1 cellular context compared by ENCODE assay signal in the genomic region with DNA sequence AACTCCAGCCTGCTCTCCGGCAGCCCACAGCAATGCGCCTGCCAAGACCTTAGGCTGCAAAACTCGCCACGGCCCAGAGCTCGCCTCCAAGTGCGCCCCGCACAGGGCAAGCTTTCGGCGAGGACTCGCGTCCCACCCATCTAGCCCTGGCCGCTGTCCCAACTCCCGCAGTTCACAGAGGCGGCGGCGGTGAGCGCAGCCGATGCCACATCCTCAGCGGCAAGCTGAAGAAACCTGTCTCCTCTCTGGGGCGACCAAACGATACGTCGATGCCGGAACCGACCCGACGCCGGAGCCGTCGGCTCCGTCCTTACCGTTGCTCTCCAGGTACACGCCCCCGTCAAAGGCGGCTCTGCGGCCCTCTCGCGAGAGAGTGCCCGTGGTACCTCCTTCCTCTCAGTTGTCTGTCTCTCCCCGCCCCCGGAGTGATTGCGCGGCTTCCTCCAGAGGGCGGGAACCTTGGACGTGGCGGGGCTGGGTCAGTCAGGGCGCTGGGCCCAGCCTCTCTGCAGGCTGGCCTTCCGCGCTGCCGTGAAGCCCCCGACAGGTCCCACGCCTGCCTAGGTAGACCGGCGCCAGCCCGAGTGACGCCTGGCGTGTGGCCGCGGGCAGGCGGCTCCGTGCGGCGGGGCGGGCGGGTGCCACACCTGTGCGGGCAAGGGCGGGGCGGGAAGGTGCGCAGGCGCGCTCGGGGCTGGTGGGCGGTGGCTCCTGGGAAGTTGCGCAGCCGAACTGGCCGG.
A peak's percentile ranks its signal among the peaks of the same experiment; 100 is the strongest.
TF ChIP-seq lines count a peak whose summit lies in the region.

No MANE protein-coding gene starts in this region.

TF ChIP-seq in HEK293, 187 proteins besides CTCF, POLR2A, EP300 and RAD21 (continued from another document and continues in another):
- TF ChIP-seq, protein P1, sequence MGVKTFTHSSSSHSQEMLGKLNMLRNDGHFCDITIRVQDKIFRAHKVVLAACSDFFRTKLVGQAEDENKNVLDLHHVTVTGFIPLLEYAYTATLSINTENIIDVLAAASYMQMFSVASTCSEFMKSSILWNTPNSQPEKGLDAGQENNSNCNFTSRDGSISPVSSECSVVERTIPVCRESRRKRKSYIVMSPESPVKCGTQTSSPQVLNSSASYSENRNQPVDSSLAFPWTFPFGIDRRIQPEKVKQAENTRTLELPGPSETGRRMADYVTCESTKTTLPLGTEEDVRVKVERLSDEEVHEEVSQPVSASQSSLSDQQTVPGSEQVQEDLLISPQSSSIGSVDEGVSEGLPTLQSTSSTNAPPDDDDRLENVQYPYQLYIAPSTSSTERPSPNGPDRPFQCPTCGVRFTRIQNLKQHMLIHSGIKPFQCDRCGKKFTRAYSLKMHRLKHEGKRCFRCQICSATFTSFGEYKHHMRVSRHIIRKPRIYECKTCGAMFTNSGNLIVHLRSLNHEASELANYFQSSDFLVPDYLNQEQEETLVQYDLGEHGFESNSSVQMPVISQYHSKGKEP (tag by site-specific recombination; IDR thresholded peaks at IDR 0.05), result no peak
- TF ChIP-seq, protein P2, sequence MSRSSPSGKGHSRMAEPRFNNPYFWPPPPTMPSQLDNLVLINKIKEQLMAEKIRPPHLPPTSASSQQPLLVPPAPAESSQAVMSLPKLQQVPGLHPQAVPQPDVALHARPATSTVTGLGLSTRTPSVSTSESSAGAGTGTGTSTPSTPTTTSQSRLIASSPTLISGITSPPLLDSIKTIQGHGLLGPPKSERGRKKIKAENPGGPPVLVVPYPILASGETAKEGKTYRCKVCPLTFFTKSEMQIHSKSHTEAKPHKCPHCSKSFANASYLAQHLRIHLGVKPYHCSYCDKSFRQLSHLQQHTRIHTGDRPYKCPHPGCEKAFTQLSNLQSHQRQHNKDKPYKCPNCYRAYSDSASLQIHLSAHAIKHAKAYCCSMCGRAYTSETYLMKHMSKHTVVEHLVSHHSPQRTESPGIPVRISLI (tag by site-specific recombination; IDR thresholded peaks at IDR 0.05), result no peak
- no peak for TF ChIP-seq ZNF138 (tag by site-specific recombination; IDR thresholded peaks at IDR 0.05; ENCODE audit: borderline replicate concordance)
- no peak for TF ChIP-seq ZNF146 (tag by site-specific recombination; IDR thresholded peaks at IDR 0.05)
- peak; percentile 88 for TF ChIP-seq SP3 (tag by site-specific recombination; IDR thresholded peaks at IDR 0.05)
- TF ChIP-seq GLIS2 (tag by site-specific recombination; IDR thresholded peaks at IDR 0.05), result 0 out of 2 replicates have a peak, but pooled peaks have one; percentile 15
- TF ChIP-seq ZNF292 (tag by site-specific recombination; IDR thresholded peaks at IDR 0.05; ENCODE audit: borderline replicate concordance, low read depth), result no peak
- TF ChIP-seq GLI4 (tag by site-specific recombination; IDR thresholded peaks at IDR 0.05), result 0 out of 2 replicates have a peak, but pooled peaks have one; percentile 27
- peak; percentile 87 for TF ChIP-seq KLF8 (tag by site-specific recombination; IDR thresholded peaks at IDR 0.05)
- TF ChIP-seq KLF1 (tag by site-specific recombination; IDR thresholded peaks at IDR 0.05), result peak; percentile 50
- no peak for TF ChIP-seq MZF1 (tag by site-specific recombination; IDR thresholded peaks at IDR 0.05; ENCODE audit: borderline replicate concordance)
- no peak for TF ChIP-seq ZNF521 (tag by site-specific recombination; IDR thresholded peaks at IDR 0.05)
- TF ChIP-seq, protein P3, sequence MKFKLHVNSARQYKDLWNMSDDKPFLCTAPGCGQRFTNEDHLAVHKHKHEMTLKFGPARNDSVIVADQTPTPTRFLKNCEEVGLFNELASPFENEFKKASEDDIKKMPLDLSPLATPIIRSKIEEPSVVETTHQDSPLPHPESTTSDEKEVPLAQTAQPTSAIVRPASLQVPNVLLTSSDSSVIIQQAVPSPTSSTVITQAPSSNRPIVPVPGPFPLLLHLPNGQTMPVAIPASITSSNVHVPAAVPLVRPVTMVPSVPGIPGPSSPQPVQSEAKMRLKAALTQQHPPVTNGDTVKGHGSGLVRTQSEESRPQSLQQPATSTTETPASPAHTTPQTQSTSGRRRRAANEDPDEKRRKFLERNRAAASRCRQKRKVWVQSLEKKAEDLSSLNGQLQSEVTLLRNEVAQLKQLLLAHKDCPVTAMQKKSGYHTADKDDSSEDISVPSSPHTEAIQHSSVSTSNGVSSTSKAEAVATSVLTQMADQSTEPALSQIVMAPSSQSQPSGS (tag by site-specific recombination; IDR thresholded peaks at IDR 0.05; ENCODE audit: low read depth), result no peak
- no peak for TF ChIP-seq ZNF426 (tag by site-specific recombination; IDR thresholded peaks at IDR 0.05)
- TF ChIP-seq SP7 (tag by site-specific recombination; IDR thresholded peaks at IDR 0.05), result peak; percentile 55; the same call in 1 of the 2 replicates
- TF ChIP-seq, protein P4, sequence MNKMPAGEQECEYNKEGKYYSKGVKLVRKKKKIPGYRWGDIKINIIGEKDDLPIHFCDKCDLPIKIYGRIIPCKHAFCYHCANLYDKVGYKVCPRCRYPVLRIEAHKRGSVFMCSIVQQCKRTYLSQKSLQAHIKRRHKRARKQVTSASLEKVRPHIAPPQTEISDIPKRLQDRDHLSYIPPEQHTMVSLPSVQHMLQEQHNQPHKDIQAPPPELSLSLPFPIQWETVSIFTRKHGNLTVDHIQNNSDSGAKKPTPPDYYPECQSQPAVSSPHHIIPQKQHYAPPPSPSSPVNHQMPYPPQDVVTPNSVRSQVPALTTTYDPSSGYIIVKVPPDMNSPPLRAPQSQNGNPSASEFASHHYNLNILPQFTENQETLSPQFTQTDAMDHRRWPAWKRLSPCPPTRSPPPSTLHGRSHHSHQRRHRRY (tag by site-specific recombination; IDR thresholded peaks at IDR 0.05), result no peak
- TF ChIP-seq, protein P5, sequence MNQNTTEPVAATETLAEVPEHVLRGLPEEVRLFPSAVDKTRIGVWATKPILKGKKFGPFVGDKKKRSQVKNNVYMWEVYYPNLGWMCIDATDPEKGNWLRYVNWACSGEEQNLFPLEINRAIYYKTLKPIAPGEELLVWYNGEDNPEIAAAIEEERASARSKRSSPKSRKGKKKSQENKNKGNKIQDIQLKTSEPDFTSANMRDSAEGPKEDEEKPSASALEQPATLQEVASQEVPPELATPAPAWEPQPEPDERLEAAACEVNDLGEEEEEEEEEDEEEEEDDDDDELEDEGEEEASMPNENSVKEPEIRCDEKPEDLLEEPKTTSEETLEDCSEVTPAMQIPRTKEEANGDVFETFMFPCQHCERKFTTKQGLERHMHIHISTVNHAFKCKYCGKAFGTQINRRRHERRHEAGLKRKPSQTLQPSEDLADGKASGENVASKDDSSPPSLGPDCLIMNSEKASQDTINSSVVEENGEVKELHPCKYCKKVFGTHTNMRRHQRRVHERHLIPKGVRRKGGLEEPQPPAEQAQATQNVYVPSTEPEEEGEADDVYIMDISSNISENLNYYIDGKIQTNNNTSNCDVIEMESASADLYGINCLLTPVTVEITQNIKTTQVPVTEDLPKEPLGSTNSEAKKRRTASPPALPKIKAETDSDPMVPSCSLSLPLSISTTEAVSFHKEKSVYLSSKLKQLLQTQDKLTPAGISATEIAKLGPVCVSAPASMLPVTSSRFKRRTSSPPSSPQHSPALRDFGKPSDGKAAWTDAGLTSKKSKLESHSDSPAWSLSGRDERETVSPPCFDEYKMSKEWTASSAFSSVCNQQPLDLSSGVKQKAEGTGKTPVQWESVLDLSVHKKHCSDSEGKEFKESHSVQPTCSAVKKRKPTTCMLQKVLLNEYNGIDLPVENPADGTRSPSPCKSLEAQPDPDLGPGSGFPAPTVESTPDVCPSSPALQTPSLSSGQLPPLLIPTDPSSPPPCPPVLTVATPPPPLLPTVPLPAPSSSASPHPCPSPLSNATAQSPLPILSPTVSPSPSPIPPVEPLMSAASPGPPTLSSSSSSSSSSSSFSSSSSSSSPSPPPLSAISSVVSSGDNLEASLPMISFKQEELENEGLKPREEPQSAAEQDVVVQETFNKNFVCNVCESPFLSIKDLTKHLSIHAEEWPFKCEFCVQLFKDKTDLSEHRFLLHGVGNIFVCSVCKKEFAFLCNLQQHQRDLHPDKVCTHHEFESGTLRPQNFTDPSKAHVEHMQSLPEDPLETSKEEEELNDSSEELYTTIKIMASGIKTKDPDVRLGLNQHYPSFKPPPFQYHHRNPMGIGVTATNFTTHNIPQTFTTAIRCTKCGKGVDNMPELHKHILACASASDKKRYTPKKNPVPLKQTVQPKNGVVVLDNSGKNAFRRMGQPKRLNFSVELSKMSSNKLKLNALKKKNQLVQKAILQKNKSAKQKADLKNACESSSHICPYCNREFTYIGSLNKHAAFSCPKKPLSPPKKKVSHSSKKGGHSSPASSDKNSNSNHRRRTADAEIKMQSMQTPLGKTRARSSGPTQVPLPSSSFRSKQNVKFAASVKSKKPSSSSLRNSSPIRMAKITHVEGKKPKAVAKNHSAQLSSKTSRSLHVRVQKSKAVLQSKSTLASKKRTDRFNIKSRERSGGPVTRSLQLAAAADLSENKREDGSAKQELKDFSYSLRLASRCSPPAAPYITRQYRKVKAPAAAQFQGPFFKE (tag by site-specific recombination; IDR thresholded peaks at IDR 0.05; ENCODE audit: borderline replicate concordance), result no peak
- TF ChIP-seq ZNF248 (tag by site-specific recombination; IDR thresholded peaks at IDR 0.05), result no peak
- TF ChIP-seq ZNF701 (tag by site-specific recombination; IDR thresholded peaks at IDR 0.05), result no peak
- no peak for TF ChIP-seq ZNF274 (IDR thresholded peaks at IDR 0.05; ENCODE audit: low read length)
- TF ChIP-seq ZNF274 (tag by site-specific recombination; IDR thresholded peaks at IDR 0.05; ENCODE audit: borderline replicate concordance), result no peak
- TF ChIP-seq ZBTB1 (tag by site-specific recombination; IDR thresholded peaks at IDR 0.05), result no peak
- TF ChIP-seq ZNF621 (tag by site-specific recombination; IDR thresholded peaks at IDR 0.05), result no peak
- TF ChIP-seq WT1 (tag by site-specific recombination; IDR thresholded peaks at IDR 0.05), result peak; percentile 27; the same call in 1 of the 2 replicates
- no peak for TF ChIP-seq ZNF654 (tag by site-specific recombination; IDR thresholded peaks at IDR 0.05; ENCODE audit: low read depth)
- TF ChIP-seq ZNF677 (tag by site-specific recombination; IDR thresholded peaks at IDR 0.05), result no peak
- TF ChIP-seq ZNF404 (tag by site-specific recombination; IDR thresholded peaks at IDR 0.05), result no peak
- TF ChIP-seq, protein P6, sequence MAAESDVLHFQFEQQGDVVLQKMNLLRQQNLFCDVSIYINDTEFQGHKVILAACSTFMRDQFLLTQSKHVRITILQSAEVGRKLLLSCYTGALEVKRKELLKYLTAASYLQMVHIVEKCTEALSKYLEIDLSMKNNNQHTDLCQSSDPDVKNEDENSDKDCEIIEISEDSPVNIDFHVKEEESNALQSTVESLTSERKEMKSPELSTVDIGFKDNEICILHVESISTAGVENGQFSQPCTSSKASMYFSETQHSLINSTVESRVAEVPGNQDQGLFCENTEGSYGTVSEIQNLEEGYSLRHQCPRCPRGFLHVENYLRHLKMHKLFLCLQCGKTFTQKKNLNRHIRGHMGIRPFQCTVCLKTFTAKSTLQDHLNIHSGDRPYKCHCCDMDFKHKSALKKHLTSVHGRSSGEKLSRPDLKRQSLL (tag by site-specific recombination; IDR thresholded peaks at IDR 0.05), result peak; percentile 63
- TF ChIP-seq, protein P7, sequence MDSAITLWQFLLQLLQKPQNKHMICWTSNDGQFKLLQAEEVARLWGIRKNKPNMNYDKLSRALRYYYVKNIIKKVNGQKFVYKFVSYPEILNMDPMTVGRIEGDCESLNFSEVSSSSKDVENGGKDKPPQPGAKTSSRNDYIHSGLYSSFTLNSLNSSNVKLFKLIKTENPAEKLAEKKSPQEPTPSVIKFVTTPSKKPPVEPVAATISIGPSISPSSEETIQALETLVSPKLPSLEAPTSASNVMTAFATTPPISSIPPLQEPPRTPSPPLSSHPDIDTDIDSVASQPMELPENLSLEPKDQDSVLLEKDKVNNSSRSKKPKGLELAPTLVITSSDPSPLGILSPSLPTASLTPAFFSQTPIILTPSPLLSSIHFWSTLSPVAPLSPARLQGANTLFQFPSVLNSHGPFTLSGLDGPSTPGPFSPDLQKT (IDR thresholded peaks at IDR 0.05; ENCODE audit: borderline replicate concordance, low read depth, low read length), result no peak
- TF ChIP-seq, protein P8, sequence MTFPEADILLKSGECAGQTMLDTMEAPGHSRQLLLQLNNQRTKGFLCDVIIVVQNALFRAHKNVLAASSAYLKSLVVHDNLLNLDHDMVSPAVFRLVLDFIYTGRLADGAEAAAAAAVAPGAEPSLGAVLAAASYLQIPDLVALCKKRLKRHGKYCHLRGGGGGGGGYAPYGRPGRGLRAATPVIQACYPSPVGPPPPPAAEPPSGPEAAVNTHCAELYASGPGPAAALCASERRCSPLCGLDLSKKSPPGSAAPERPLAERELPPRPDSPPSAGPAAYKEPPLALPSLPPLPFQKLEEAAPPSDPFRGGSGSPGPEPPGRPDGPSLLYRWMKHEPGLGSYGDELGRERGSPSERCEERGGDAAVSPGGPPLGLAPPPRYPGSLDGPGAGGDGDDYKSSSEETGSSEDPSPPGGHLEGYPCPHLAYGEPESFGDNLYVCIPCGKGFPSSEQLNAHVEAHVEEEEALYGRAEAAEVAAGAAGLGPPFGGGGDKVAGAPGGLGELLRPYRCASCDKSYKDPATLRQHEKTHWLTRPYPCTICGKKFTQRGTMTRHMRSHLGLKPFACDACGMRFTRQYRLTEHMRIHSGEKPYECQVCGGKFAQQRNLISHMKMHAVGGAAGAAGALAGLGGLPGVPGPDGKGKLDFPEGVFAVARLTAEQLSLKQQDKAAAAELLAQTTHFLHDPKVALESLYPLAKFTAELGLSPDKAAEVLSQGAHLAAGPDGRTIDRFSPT (tag by site-specific recombination; IDR thresholded peaks at IDR 0.05), result 0 out of 2 replicates have a peak, but pooled peaks have one; percentile 64
- TF ChIP-seq, protein P9, sequence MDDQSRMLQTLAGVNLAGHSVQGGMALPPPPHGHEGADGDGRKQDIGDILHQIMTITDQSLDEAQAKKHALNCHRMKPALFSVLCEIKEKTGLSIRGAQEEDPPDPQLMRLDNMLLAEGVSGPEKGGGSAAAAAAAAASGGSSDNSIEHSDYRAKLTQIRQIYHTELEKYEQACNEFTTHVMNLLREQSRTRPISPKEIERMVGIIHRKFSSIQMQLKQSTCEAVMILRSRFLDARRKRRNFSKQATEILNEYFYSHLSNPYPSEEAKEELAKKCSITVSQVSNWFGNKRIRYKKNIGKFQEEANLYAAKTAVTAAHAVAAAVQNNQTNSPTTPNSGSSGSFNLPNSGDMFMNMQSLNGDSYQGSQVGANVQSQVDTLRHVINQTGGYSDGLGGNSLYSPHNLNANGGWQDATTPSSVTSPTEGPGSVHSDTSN (CRISPR knock-in tag; IDR thresholded peaks at IDR 0.05), result no peak
- TF ChIP-seq ZNF2 (tag by site-specific recombination; IDR thresholded peaks at IDR 0.05), result peak; percentile 93; the same call in 1 of the 2 replicates
- no peak for TF ChIP-seq ZNF76 (tag by site-specific recombination; IDR thresholded peaks at IDR 0.05; ENCODE audit: borderline replicate concordance, low read depth)
